8 cellular contexts compared by ENCODE assay signal in genomic region chr1:16612332-16613172, GRCh38. TPM values are rescaled to one million over a fixed set of nuclear protein-coding genes. Genes with fewer than 3 reads are reported as not detected.
A peak's percentile ranks its signal among the peaks of the same experiment; 100 is the strongest.
DNase-seq lines count a peak whose midpoint lies in the region; ATAC-seq, FAIRE-seq and TF ChIP-seq lines count a peak whose summit lies in the region.

No MANE protein-coding gene starts in this region.

- peak overlapping the region; percentile 84 for H3K4me2 ChIP-seq in BLaER1

- WGBS in adrenal gland, 4 donors = 2 to 3% (median 2%) methylated on average over 31 of the region's 31 CpGs

- H3K36me3 ChIP-seq in BLaER1 (peaks cover 21% of the 10 kb centered on the region), adrenal gland (replicated peaks in 1 of 2) (peaks cover 0 to 8% of the 10 kb centered on the region in 2 donors)

- ATAC-seq in Right ventricle myocardium superior (ENCODE audit: poor library complexity) = peak; percentile 65
- no peak for ATAC-seq in GM21825 (IDR thresholded peaks at IDR 0.05; ENCODE audit: unreplicated experiment)

- H3K27me3 ChIP-seq in BLaER1 (peaks cover 17% of the 10 kb centered on the region; the same call in 1 of the 2 replicates), adrenal gland (no peaks in the 10 kb centered on the region)

- intact Hi-C loops in adrenal gland (cut with DNase I) (no loop called here), Right ventricle myocardium superior (cut with DNase I) (loop anchor here (10.0 kb wide), 1 partner anchor 168 kb away; the partner anchor contains the start of gene NECAP2)

- TF ChIP-seq POLR2A in H54 (IDR thresholded peaks at IDR 0.05; ENCODE audit: low read depth, low read length) = no peak
- no peak for TF ChIP-seq POLR2A in adrenal gland (IDR thresholded peaks at IDR 0.05)

- no peak overlapping the region for H3K27ac ChIP-seq in BLaER1
- H3K27ac ChIP-seq in adrenal gland = peak overlapping the region; percentile 46 to 89 (median 74)

- FAIRE-seq in H54 (lab: Jason Lieb, UNC) = peak; percentile 68

- no peaks in the 10 kb centered on the region for H3K9me3 ChIP-seq in BLaER1
- no peaks in the 10 kb centered on the region for H3K9me3 ChIP-seq in adrenal gland (replicated peaks in 1 of 3)

- H3K9ac ChIP-seq in BLaER1 = peak overlapping the region; percentile 77

- H3K4me3 ChIP-seq in BLaER1 = peak overlapping the region; percentile 77
- peak overlapping the region; percentile 7 to 80 (median 74) for H3K4me3 ChIP-seq in adrenal gland

- no peak for TF ChIP-seq CTCF in adrenal gland (IDR thresholded peaks at IDR 0.05)

- H4K20me1 ChIP-seq in BLaER1 = peaks cover 33% of the 10 kb centered on the region

- DNase-seq in H54 (ENCODE audit: insufficient read length, low spot score) (peak; percentile 47), NCI-H748 treated with DMSO at 0.1 percent for 48 hours (lab: John Stamatoyannopoulos, UW) (peak; percentile 69), adrenal gland (peak; percentile 80 to 92 (median 88)), Right ventricle myocardium superior (peak; percentile 74), occipital lobe (lab: John Stamatoyannopoulos, UW) (peak; percentile 73), GM19238 (ENCODE audit: insufficient read length, low spot score) (no peak)

- peaks cover 30% of the 10 kb centered on the region for H3K4me1 ChIP-seq in BLaER1
- peaks cover 32 to 39% of the 10 kb centered on the region in 2 donors for H3K4me1 ChIP-seq in adrenal gland (replicated peaks in 1 of 2)

RNA-seq across cellular contexts. Expression of gene NBPF1, which starts 0.8 kb away (rescaled TPM):
- total RNA-seq in adrenal gland (100 to 1,000 TPM in 4 of 8 donors, 10 to 100 TPM in 4; 46.4 to 205 (median 111) TPM), Right ventricle myocardium superior (11.7 TPM), occipital lobe (84.4 TPM)
- 100 to 1,000 TPM in 1 of 3 donors, 10 to 100 TPM in 1, 1 to 10 TPM in 1; 7.9 to 185 (median 25.8) TPM for polyA plus RNA-seq in adrenal gland

RNA-seq across cellular contexts. Expression of gene RNU1-3, which starts 54.2 kb away (rescaled TPM):
- 1,000 to 10,000 TPM in 3 of 8 donors, 100 to 1,000 TPM in 1, under 1 TPM in 3, not detected in 1; under 0.01 to 2,119 (median 890) TPM for total RNA-seq in adrenal gland
- not detected for polyA plus RNA-seq in adrenal gland
- total RNA-seq in Right ventricle myocardium superior = 9,391 TPM
- total RNA-seq in occipital lobe = under 0.01 TPM
